ENCODE assay signal across 12 cellular contexts in the genomic region with DNA sequence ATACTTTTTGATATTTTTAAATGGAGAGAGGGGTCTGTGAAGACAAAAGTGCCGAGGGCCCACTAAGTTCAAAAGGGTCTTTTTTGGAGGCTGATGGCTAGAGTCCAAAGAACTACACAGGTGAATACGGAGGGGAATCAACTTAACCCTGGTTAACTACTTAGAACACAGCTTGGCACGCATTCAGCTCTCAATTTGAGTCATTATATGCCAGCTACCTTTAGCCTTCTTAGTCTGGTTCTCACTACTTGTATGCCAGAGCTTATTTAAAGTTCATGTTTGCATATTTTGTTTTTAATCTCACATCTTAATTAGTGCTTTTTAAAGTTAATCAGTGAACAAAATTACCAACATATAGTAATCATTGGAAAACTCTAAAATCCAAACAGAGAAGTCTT.
DNase-seq lines count a peak whose midpoint lies in the region; ATAC-seq lines count a peak whose summit lies in the region.
"Had no signal": no experiment of that assay in that cellular context is flagged by ENCODE, and none has a peak within 500 bp of the region (broad histone marks: within the 10 kb centered on the region; RNA-seq: fewer than 3 reads in every experiment).

No MANE protein-coding gene starts in this region.

- DNase-seq in A172 (ENCODE audit: low spot score) = peak; percentile 11
- DNase-seq in NCI-H146 treated with DMSO at 0.1 percent for 48 hours (lab: John Stamatoyannopoulos, UW; ENCODE audit: unreplicated experiment) = no peak
- DNase-seq in DMS153 (lab: John Stamatoyannopoulos, UW) = no peak
- DNase-seq in GDM1 (lab: John Stamatoyannopoulos, UW) = no peak
- no peak for DNase-seq in inferior parietal cortex (ENCODE audit: extremely low spot score)
- DNase-seq: aorta; effector memory CD4-positive, alpha-beta T cell; left ventricle myocardium inferior; nephron progenitor cell had no signal

- ATAC-seq in GM18858 (IDR thresholded peaks at IDR 0.05; ENCODE audit: unreplicated experiment) (peak; percentile 87), HG02610 (IDR thresholded peaks at IDR 0.05; ENCODE audit: unreplicated experiment) (peak; percentile 68), HG03575 (IDR thresholded peaks at IDR 0.05; ENCODE audit: extremely low read depth, insufficient number of reproducible peaks, low FRiP score, unreplicated experiment) (peak; percentile 69)
